Comparison of ENCODE assay signal across 20 cellular contexts in genomic region chr1:111281411-111281810, GRCh38. TPM values are rescaled to one million over a fixed set of nuclear protein-coding genes. Genes with fewer than 3 reads are reported as not detected.
DNase-seq lines count a peak whose midpoint lies in the region; ATAC-seq, FAIRE-seq and TF ChIP-seq lines count a peak whose summit lies in the region.
"Had no signal": no experiment of that assay in that cellular context is flagged by ENCODE, and none has a peak within 500 bp of the region (broad histone marks: within the 10 kb centered on the region; RNA-seq: fewer than 3 reads in every experiment).

No MANE protein-coding gene starts in this region.

- H4K8ac ChIP-seq in mesendoderm (ENCODE audit: low read depth, low read length) = no peak overlapping the region

- H3K4me1 Mint-ChIP-seq in type B pancreatic cell (ENCODE audit: unreplicated experiment) = no peaks in the 10 kb centered on the region

- H4K5ac ChIP-seq in mesendoderm (ENCODE audit: low read length) = no peak overlapping the region

- no peak overlapping the region for H2BK5ac ChIP-seq in mesendoderm (ENCODE audit: low read length)

- WGBS in mesendoderm (ENCODE audit: extremely low coverage, insufficient coverage, low lambda C conversion rate) = no CpG with 5 or more reads among the region's 5 CpGs

- no peaks in the 10 kb centered on the region for H3K36me3 ChIP-seq in bronchial epithelial cell (ENCODE audit: control insufficient read depth, insufficient read depth, low read length)
- no peaks in the 10 kb centered on the region for H3K36me3 ChIP-seq in mesendoderm (ENCODE audit: control insufficient read depth, insufficient read depth, low read length)
- H3K36me3 ChIP-seq: Peyer's patch had no signal

- ATAC-seq in HG03342 (IDR thresholded peaks at IDR 0.05; ENCODE audit: unreplicated experiment) = no peak
- ATAC-seq: CD8-positive, alpha-beta T cell; HepG2 had no signal

- TF ChIP-seq CTCF in bronchial epithelial cell (IDR thresholded peaks at IDR 0.05; ENCODE audit: insufficient read depth, low read length, severe bottlenecking) (no peak), type B pancreatic cell (conservative IDR thresholded peaks at IDR 0.05) (no peak)

- H3K4me2 ChIP-seq in mesendoderm (ENCODE audit: low read length) = no peak overlapping the region

- H3K18ac ChIP-seq in mesendoderm (ENCODE audit: low read length) = no peak overlapping the region

- H3K56ac ChIP-seq in mesendoderm (ENCODE audit: low read length) = no peak overlapping the region

- no peak overlapping the region for H2BK15ac ChIP-seq in mesendoderm (replicated peaks; ENCODE audit: low read depth)

- FAIRE-seq in bronchial epithelial cell (lab: Jason Lieb, UNC) = no peak
- FAIRE-seq: HepG2 had no signal

- no peaks in the 10 kb centered on the region for H3K27me3 ChIP-seq in bronchial epithelial cell (ENCODE audit: control insufficient read depth, insufficient read depth, low read length)
- no peaks in the 10 kb centered on the region for H3K27me3 ChIP-seq in mesendoderm (ENCODE audit: insufficient read depth, low read length, poor library complexity)
- H3K27me3 ChIP-seq: Peyer's patch had no signal

- H3K4me1 ChIP-seq in mesendoderm (ENCODE audit: control insufficient read depth, low read depth, low read length) = no peaks in the 10 kb centered on the region
- H3K4me1 ChIP-seq: Peyer's patch had no signal

- no peak overlapping the region for H2AK5ac ChIP-seq in mesendoderm (ENCODE audit: low read length)

- H3K27ac ChIP-seq in mesendoderm (ENCODE audit: low read depth, low read length) = no peak overlapping the region
- H3K27ac ChIP-seq: Peyer's patch had no signal

- no peaks in the 10 kb centered on the region for H3K27me3 Mint-ChIP-seq in type B pancreatic cell

- peak overlapping the region; percentile 62 for H3K27ac Mint-ChIP-seq in type B pancreatic cell
- H3K27ac Mint-ChIP-seq: CD8-positive, alpha-beta T cell had no signal

- H3K79me2 ChIP-seq in mesendoderm (ENCODE audit: control insufficient read depth, insufficient read depth, low read length) = no peaks in the 10 kb centered on the region

- H3K4ac ChIP-seq in mesendoderm (ENCODE audit: low read depth, low read length) = no peak overlapping the region

- H3K4me3 Mint-ChIP-seq in type B pancreatic cell = no peak overlapping the region
- H3K4me3 Mint-ChIP-seq: CD8-positive, alpha-beta T cell had no signal

- no peak overlapping the region for H3K9ac ChIP-seq in mesendoderm (ENCODE audit: low read length)

- H3K9me3 Mint-ChIP-seq in type B pancreatic cell = no peaks in the 10 kb centered on the region
- H3K9me3 Mint-ChIP-seq: CD8-positive, alpha-beta T cell had no signal

- H3K79me1 ChIP-seq in mesendoderm (ENCODE audit: low read length) = no peaks in the 10 kb centered on the region

- DNase-seq in M059J (ENCODE audit: low read depth) (peak; percentile 17), bronchial epithelial cell (ENCODE audit: low read depth) (peak; percentile 25), mesendoderm (peak; percentile 61), type B pancreatic cell (ENCODE audit: extremely low spot score, unreplicated experiment) (no peak), GM03348 (ENCODE audit: low spot score) (no peak), T-helper 9 cell (no peak)
- DNase-seq: CD8-positive, alpha-beta T cell; GF-D8; GOT3; NCI-H1417 treated with DMSO at 0.1 percent for 48 hours; NCI-H2029; NCI-H2171 treated with DMSO at 0.1 percent for 48 hours; NCI-H510A; NCI-H82; Peyer's patch; SHP77 had no signal

- no peak overlapping the region for H2BK120ac ChIP-seq in mesendoderm (ENCODE audit: low read depth, low read length)

- H3K36me3 Mint-ChIP-seq in type B pancreatic cell = no peaks in the 10 kb centered on the region
- H3K36me3 Mint-ChIP-seq: CD8-positive, alpha-beta T cell had no signal

- H3K4me3 ChIP-seq in bronchial epithelial cell (ENCODE audit: low read depth, low read length) (no peak overlapping the region), mesendoderm (ENCODE audit: low read length) (no peak overlapping the region)
- H3K4me3 ChIP-seq: Peyer's patch had no signal

- H3K23ac ChIP-seq in mesendoderm (ENCODE audit: low read length) = no peak overlapping the region

RNA-seq across cellular contexts. Expression of gene CHIA, which starts 9.2 kb away (rescaled TPM):
- not detected in 2 replicates for total RNA-seq in M059J (2014; rRNA removed; shearing (Covaris generic))
- total RNA-seq in bronchial epithelial cell (not detected in 2 replicates), type B pancreatic cell (ENCODE audit: low replicate concordance) (1.3 and 1.9 TPM in 2 replicates)
- not detected for polyA plus RNA-seq in mesendoderm (2013, experiment 1 of 2)
- polyA plus RNA-seq in mesendoderm (2013, experiment 2 of 2) = not detected
- total RNA-seq: CD8-positive, alpha-beta T cell; HepG2; Peyer's patch had no signal
- polyA plus RNA-seq: AG04450, BJ, HepG2 had no signal

RNA-seq across cellular contexts. Expression of gene CHI3L2, which starts 53.9 kb away (rescaled TPM):
- 0.15 and 0.37 TPM in 2 replicates for total RNA-seq in M059J (2014; rRNA removed; shearing (Covaris generic))
- total RNA-seq in bronchial epithelial cell (0.26 TPM in 1 of 2 replicates, not detected in the other), type B pancreatic cell (ENCODE audit: low replicate concordance) (0.72 and 3.4 TPM in 2 replicates)
- 0.13 TPM for polyA plus RNA-seq in mesendoderm (2013, experiment 1 of 2)
- not detected for polyA plus RNA-seq in mesendoderm (2013, experiment 2 of 2)

Comparison
In these comparisons a context has a peak if more than half of its experiments do, and no peak if none do; other contexts are left out.
1. DNase-seq: peak in M059J (single experiment), bronchial epithelial cell (single experiment) and mesendoderm (single experiment); none in type B pancreatic cell (single experiment), GM03348 (single experiment) and T-helper 9 cell (single experiment).